Comparison of ENCODE assay signal across 1 cellular context in the genomic region with DNA sequence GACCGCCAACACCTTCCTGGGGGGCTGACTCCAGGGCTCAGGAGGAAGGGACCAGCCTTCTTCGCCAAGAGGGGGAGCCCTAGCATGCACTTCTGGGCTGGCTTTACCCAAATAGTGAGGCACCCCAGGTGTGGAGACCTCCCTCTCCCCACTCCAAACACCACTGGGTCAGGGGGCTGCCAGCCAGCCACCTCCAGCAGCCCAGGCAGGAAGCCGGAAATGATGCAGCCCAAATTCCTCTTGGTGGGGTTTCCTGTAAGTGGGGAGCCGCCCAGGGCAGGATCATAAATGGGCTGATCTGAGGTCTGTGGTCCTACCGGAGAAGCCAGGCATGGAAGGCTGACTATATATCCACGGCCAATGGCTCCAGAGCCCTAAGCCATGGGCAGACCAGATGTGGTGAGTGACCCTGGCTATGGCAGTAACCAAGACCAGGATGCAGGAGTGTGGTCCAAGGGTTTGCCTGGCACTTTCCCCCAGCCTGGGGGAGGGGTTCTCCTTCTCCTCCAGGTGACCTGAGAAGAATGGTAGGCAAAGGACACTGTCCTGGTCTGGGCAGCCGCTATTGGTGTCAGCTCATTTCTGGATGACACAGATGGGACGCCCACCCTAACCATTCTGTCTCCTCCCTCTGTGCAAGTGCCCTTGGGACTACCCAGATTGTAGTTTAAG.
A peak's percentile ranks its signal among the peaks of the same experiment; 100 is the strongest.
TF ChIP-seq lines count a peak whose summit lies in the region.

No MANE protein-coding gene starts in this region.

TF ChIP-seq in K562, 482 proteins besides CTCF, POLR2A, EP300 and RAD21:
- TF ChIP-seq JUND (IDR thresholded peaks at IDR 0.05; ENCODE audit: borderline replicate concordance, low read depth, low read length) (no peak), JUND (tag; IDR thresholded peaks at IDR 0.05; ENCODE audit: borderline replicate concordance, low read depth, low read length) (no peak), CTCFL (IDR thresholded peaks at IDR 0.05; ENCODE audit: borderline replicate concordance, insufficient read depth, low read depth, low read length, poor library complexity, severe bottlenecking) (peak; percentile 60)
- TF ChIP-seq, protein P1, sequence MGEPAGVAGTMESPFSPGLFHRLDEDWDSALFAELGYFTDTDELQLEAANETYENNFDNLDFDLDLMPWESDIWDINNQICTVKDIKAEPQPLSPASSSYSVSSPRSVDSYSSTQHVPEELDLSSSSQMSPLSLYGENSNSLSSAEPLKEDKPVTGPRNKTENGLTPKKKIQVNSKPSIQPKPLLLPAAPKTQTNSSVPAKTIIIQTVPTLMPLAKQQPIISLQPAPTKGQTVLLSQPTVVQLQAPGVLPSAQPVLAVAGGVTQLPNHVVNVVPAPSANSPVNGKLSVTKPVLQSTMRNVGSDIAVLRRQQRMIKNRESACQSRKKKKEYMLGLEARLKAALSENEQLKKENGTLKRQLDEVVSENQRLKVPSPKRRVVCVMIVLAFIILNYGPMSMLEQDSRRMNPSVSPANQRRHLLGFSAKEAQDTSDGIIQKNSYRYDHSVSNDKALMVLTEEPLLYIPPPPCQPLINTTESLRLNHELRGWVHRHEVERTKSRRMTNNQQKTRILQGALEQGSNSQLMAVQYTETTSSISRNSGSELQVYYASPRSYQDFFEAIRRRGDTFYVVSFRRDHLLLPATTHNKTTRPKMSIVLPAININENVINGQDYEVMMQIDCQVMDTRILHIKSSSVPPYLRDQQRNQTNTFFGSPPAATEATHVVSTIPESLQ (CRISPR knock-in tag; IDR thresholded peaks at IDR 0.05), result no peak
- TF ChIP-seq, protein P2, sequence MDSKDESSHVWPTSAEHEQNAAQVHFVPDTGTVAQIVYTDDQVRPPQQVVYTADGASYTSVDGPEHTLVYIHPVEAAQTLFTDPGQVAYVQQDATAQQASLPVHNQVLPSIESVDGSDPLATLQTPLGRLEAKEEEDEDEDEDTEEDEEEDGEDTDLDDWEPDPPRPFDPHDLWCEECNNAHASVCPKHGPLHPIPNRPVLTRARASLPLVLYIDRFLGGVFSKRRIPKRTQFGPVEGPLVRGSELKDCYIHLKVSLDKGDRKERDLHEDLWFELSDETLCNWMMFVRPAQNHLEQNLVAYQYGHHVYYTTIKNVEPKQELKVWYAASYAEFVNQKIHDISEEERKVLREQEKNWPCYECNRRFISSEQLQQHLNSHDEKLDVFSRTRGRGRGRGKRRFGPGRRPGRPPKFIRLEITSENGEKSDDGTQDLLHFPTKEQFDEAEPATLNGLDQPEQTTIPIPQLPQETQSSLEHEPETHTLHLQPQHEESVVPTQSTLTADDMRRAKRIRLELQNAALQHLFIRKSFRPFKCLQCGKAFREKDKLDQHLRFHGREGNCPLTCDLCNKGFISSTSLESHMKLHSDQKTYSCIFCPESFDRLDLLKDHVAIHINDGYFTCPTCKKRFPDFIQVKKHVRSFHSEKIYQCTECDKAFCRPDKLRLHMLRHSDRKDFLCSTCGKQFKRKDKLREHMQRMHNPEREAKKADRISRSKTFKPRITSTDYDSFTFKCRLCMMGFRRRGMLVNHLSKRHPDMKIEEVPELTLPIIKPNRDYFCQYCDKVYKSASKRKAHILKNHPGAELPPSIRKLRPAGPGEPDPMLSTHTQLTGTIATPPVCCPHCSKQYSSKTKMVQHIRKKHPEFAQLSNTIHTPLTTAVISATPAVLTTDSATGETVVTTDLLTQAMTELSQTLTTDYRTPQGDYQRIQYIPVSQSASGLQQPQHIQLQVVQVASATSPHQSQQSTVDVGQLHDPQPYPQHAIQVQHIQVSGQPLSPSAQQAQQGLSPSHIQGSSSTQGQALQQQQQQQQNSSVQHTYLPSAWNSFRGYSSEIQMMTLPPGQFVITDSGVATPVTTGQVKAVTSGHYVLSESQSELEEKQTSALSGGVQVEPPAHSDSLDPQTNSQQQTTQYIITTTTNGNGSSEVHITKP (IDR thresholded peaks at IDR 0.05; ENCODE audit: partially characterized antibody), result peak; percentile 12
